Comparison of ENCODE assay signal across 10 cellular contexts in genomic region chr10:96287392-96288105, GRCh38. TPM values are rescaled to one million over a fixed set of nuclear protein-coding genes. Genes with fewer than 3 reads are reported as not detected.
DNase-seq lines count a peak whose midpoint lies in the region; ATAC-seq and TF ChIP-seq lines count a peak whose summit lies in the region.
"Had no signal": no experiment of that assay in that cellular context is flagged by ENCODE, and none has a peak within 500 bp of the region (broad histone marks: within the 10 kb centered on the region; RNA-seq: fewer than 3 reads in every experiment).

No MANE protein-coding gene starts in this region.

- intact Hi-C loops in ovary (cut with DNase I): no loop called here

- no peaks in the 10 kb centered on the region for H3K36me3 Mint-ChIP-seq in T-helper 2 cell treated with Interferon-gamma antibody and Interleukin-4, amounts not matched to agents 5 μg/mL and 100 μg/mL, for 36 hours (ENCODE audit: low read depth)

- H3K27ac Mint-ChIP-seq in T-helper 2 cell treated with Interferon-gamma antibody and Interleukin-4, amounts not matched to agents 5 μg/mL and 100 μg/mL, for 36 hours: no peak overlapping the region

- H3K4me1 ChIP-seq in muscle layer of duodenum (ENCODE audit: control insufficient read depth in 1 of 2, insufficient read depth in 2 of 2, low read length in 2 of 2) (peaks cover 5 to 10% of the 10 kb centered on the region in 2 donors), ovary (ENCODE audit: insufficient read depth) (no peaks in the 10 kb centered on the region)

- TF ChIP-seq POLR2A in ovary (IDR thresholded peaks at IDR 0.05): no peak

- H3K27ac ChIP-seq in muscle layer of duodenum (ENCODE audit: low read length) (peak overlapping the region; percentile 72), ovary (no peak overlapping the region), caudate nucleus (ENCODE audit: low read depth, low read length) (no peak overlapping the region)
- H3K27ac ChIP-seq: HL-60 had no signal

- H3K36me3 ChIP-seq in muscle layer of duodenum (ENCODE audit: control insufficient read depth in 1 of 2, insufficient read depth in 2 of 2, low read length in 2 of 2) (no peaks in the 10 kb centered on the region), ovary (no peaks in the 10 kb centered on the region)

- no peaks in the 10 kb centered on the region for H3K27me3 ChIP-seq in muscle layer of duodenum (ENCODE audit: low read depth, low read length)
- no peaks in the 10 kb centered on the region for H3K27me3 ChIP-seq in ovary

- peak overlapping the region; percentile 51 for H3K4me3 Mint-ChIP-seq in T-helper 2 cell treated with Interferon-gamma antibody and Interleukin-4, amounts not matched to agents 5 μg/mL and 100 μg/mL, for 36 hours

- ATAC-seq in GM19372 (IDR thresholded peaks at IDR 0.05; ENCODE audit: low read depth, unreplicated experiment) (peak; percentile 61), HG03342 (IDR thresholded peaks at IDR 0.05; ENCODE audit: unreplicated experiment) (peak; percentile 68)

- no peaks in the 10 kb centered on the region for H3K9me3 ChIP-seq in muscle layer of duodenum (ENCODE audit: control insufficient read depth in 1 of 2, low read length in 2 of 2)
- no peaks in the 10 kb centered on the region for H3K9me3 ChIP-seq in ovary

- H3K4me3 ChIP-seq in muscle layer of duodenum (ENCODE audit: low read depth in 1 of 2, low read length in 2 of 2) (no peak overlapping the region), ovary (no peak overlapping the region)

- no peaks in the 10 kb centered on the region for H3K9me3 Mint-ChIP-seq in T-helper 2 cell treated with Interferon-gamma antibody and Interleukin-4, amounts not matched to agents 5 μg/mL and 100 μg/mL, for 36 hours

- no peak for TF ChIP-seq CTCF in ovary (IDR thresholded peaks at IDR 0.05)

- H3K4me1 Mint-ChIP-seq in T-helper 2 cell treated with Interferon-gamma antibody and Interleukin-4, amounts not matched to agents 5 μg/mL and 100 μg/mL, for 36 hours (ENCODE audit: low read depth): peaks cover 13% of the 10 kb centered on the region

- WGBS in ovary, 3 donors: 7 to 16% (median 10%) methylated on average over 6 of the region's 6 CpGs

- peak; percentile 33 for DNase-seq in COLO668 (lab: John Stamatoyannopoulos, UW; ENCODE audit: unreplicated experiment)
- DNase-seq in T-helper 2 cell treated with Interferon-gamma antibody and Interleukin-4, amounts not matched to agents 5 μg/mL and 100 μg/mL, for 36 hours (ENCODE audit: low spot score): no peak
- DNase-seq in ovary: no peak
- DNase-seq in midbrain (lab: John Stamatoyannopoulos, UW): no peak
- no peak for DNase-seq in caudate nucleus (lab: John Stamatoyannopoulos, UW)

- TF ChIP-seq EP300 in ovary (IDR thresholded peaks at IDR 0.05): no peak

- H3K27me3 Mint-ChIP-seq in T-helper 2 cell treated with Interferon-gamma antibody and Interleukin-4, amounts not matched to agents 5 μg/mL and 100 μg/mL, for 36 hours (ENCODE audit: low read depth): no peaks in the 10 kb centered on the region

RNA-seq across cellular contexts. Expression of gene BLNK, which starts 16.2 kb away (rescaled TPM):
- 1 to 10 TPM; 1.2 to 4.3 (median 2.2) TPM for total RNA-seq in ovary
- 1 to 10 TPM in 1 of 2 donors, under 1 TPM in 1; 0.65 to 6.0 TPM for polyA plus RNA-seq in ovary

RNA-seq across cellular contexts. Expression of gene DNTT, which starts 16.7 kb away (rescaled TPM):
- not detected for total RNA-seq in ovary
- polyA plus RNA-seq in ovary: not detected
- total RNA-seq: urinary bladder had no signal
- polyA plus RNA-seq: urinary bladder had no signal
